In the genomic region with DNA sequence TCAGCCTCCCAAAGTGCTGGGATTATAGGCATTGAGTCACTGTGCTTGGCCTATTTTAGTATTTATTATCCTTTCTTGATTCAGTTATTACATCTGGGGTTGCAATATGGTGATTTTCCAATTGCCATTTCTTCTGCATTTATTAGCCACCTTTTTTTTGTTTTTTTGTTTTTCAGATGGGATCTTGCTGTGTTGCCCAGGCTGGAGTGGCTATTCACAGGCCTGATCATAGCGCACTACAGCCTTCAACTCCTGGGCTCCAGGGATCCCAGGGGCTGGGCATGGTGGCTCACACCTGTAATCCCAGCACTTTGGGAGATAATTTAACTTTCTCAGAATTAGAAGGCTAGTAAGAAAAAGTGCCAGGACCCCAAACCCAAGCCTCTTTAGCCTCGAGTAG, we compare ENCODE assay signal across 28 cellular contexts.
"Had no signal": no experiment of that assay in that cellular context is flagged by ENCODE, and none has a peak within 500 bp of the region (broad histone marks: within the 10 kb centered on the region; RNA-seq: fewer than 3 reads in every experiment).

No MANE protein-coding gene starts in this region.

- H3K4me1 Mint-ChIP-seq: naive thymus-derived CD8-positive, alpha-beta T cell; stimulated activated effector memory CD8-positive, alpha-beta T cell treated with anti-CD3 and anti-CD28 coated beads, Interleukin-12 subunit alpha, Interleukin-12 subunit beta, amount 100 ng/mL, for 72 hours; stimulated activated naive B cell treated with anti-CD40 and anti-IgM and Interleukin-4, amounts not matched to agents 10 μg/mL and 1 μg/mL and 100 μg/mL, for 72 hours had no signal

- H3K4me2 ChIP-seq: smooth muscle cell had no signal

- H3K27me3 Mint-ChIP-seq: naive thymus-derived CD8-positive, alpha-beta T cell; natural killer cell treated with Interleukin-12 subunit alpha and Interleukin-12 subunit beta and Interleukin-15 and Interleukin-18, amount 100 ng/mL, for 72 hours; stimulated activated naive B cell treated with anti-CD40 and anti-IgM and Interleukin-4, amounts not matched to agents 10 μg/mL and 1 μg/mL and 100 μg/mL, for 72 hours; stimulated activated naive CD8-positive, alpha-beta T cell treated with anti-CD3 and anti-CD28 coated beads, Interleukin-15, Interleukin-2, amounts not matched to agents 100 ng/mL and 50 ng/mL, for 24 hours had no signal

- H3K36me3 Mint-ChIP-seq: natural killer cell treated with Interleukin-12 subunit alpha and Interleukin-12 subunit beta and Interleukin-15 and Interleukin-18, amount 100 ng/mL, for 72 hours; stimulated activated effector memory CD8-positive, alpha-beta T cell treated with anti-CD3 and anti-CD28 coated beads, Interleukin-12 subunit alpha, Interleukin-12 subunit beta, amount 100 ng/mL, for 72 hours had no signal

- FAIRE-seq: pancreas, urothelium cell line had no signal

- H3K9me3 Mint-ChIP-seq: naive thymus-derived CD8-positive, alpha-beta T cell; natural killer cell treated with Interleukin-12 subunit alpha and Interleukin-12 subunit beta and Interleukin-15 and Interleukin-18, amount 100 ng/mL, for 72 hours; nephron progenitor cell; neural crest cell; stimulated activated effector memory CD8-positive, alpha-beta T cell treated with anti-CD3 and anti-CD28 coated beads, Interleukin-12 subunit alpha, Interleukin-12 subunit beta, amount 100 ng/mL, for 72 hours; stimulated activated naive B cell treated with anti-CD40 and anti-IgM and Interleukin-4, amounts not matched to agents 10 μg/mL and 1 μg/mL and 100 μg/mL, for 72 hours; stimulated activated naive CD8-positive, alpha-beta T cell treated with anti-CD3 and anti-CD28 coated beads, Interleukin-15, Interleukin-2, amounts not matched to agents 100 ng/mL and 50 ng/mL, for 24 hours had no signal

- H3K4me3 Mint-ChIP-seq: naive thymus-derived CD8-positive, alpha-beta T cell; natural killer cell treated with Interleukin-12 subunit alpha and Interleukin-12 subunit beta and Interleukin-15 and Interleukin-18, amount 100 ng/mL, for 72 hours; nephron progenitor cell; neural crest cell; stimulated activated effector memory CD8-positive, alpha-beta T cell treated with anti-CD3 and anti-CD28 coated beads, Interleukin-12 subunit alpha, Interleukin-12 subunit beta, amount 100 ng/mL, for 72 hours; stimulated activated naive B cell treated with anti-CD40 and anti-IgM and Interleukin-4, amounts not matched to agents 10 μg/mL and 1 μg/mL and 100 μg/mL, for 72 hours; stimulated activated naive CD8-positive, alpha-beta T cell treated with anti-CD3 and anti-CD28 coated beads, Interleukin-15, Interleukin-2, amounts not matched to agents 100 ng/mL and 50 ng/mL, for 24 hours had no signal

- H3K27ac Mint-ChIP-seq: naive thymus-derived CD8-positive, alpha-beta T cell; natural killer cell treated with Interleukin-12 subunit alpha and Interleukin-12 subunit beta and Interleukin-15 and Interleukin-18, amount 100 ng/mL, for 72 hours; nephron progenitor cell; stimulated activated effector memory CD8-positive, alpha-beta T cell treated with anti-CD3 and anti-CD28 coated beads, Interleukin-12 subunit alpha, Interleukin-12 subunit beta, amount 100 ng/mL, for 72 hours; stimulated activated naive B cell treated with anti-CD40 and anti-IgM and Interleukin-4, amounts not matched to agents 10 μg/mL and 1 μg/mL and 100 μg/mL, for 72 hours; stimulated activated naive CD8-positive, alpha-beta T cell treated with anti-CD3 and anti-CD28 coated beads, Interleukin-15, Interleukin-2, amounts not matched to agents 100 ng/mL and 50 ng/mL, for 24 hours had no signal

- ATAC-seq: naive thymus-derived CD8-positive, alpha-beta T cell; natural killer cell treated with Interleukin-12 subunit alpha and Interleukin-12 subunit beta and Interleukin-15 and Interleukin-18, amount 100 ng/mL, for 72 hours; pancreas; psoas muscle; right cardiac atrium; sciatic nerve; stimulated activated effector memory CD8-positive, alpha-beta T cell treated with anti-CD3 and anti-CD28 coated beads, Interleukin-12 subunit alpha, Interleukin-12 subunit beta, amount 100 ng/mL, for 72 hours; stimulated activated naive B cell treated with anti-CD40 and anti-IgM and Interleukin-4, amounts not matched to agents 10 μg/mL and 1 μg/mL and 100 μg/mL, for 72 hours had no signal

- DNase-seq: naive thymus-derived CD8-positive, alpha-beta T cell; nephron progenitor cell; nucleus accumbens; pancreas; psoas muscle; right cardiac atrium; spleen; stimulated activated CD4-positive, alpha-beta T cell treated with anti-CD3 and anti-CD28 coated beads, Interleukin-12 subunit alpha, Interleukin-12 subunit beta, amount 100 ng/mL, for 4 hours; stimulated activated CD4-positive, alpha-beta T cell treated with anti-CD3 and anti-CD28 coated beads, Interleukin-1b, Interleukin-23, amount 100 ng/mL, for 48 hours; stimulated activated CD4-positive, alpha-beta T cell treated with anti-CD3 and anti-CD28 coated beads, Interleukin-4, amount 100 ng/mL, for 1 hour; stimulated activated naive B cell treated with anti-CD40 and anti-IgM and Interleukin-4, amounts not matched to agents 10 μg/mL and 1 μg/mL and 100 μg/mL, for 72 hours; stimulated activated naive CD4-positive, alpha-beta T cell treated with Interleukin-2 at 50 U/mL for 16 hours; stomach; thyroid gland; trophoblast cell; upper lobe of left lung had no signal

- H3K9me3 ChIP-seq: neutrophil, pancreas, psoas muscle, spleen, stomach, thoracic aorta, thyroid gland, tibial nerve, upper lobe of left lung, vagina had no signal

- H3K27me3 ChIP-seq: neutrophil, pancreas, spleen, stomach, thyroid gland, tibial nerve, upper lobe of left lung, vagina had no signal

- H3K4me1 ChIP-seq: pancreas, spleen, stomach, thyroid gland, tibial nerve, upper lobe of left lung, vagina had no signal

- H3K36me3 ChIP-seq: vagina had no signal

- H3K27ac ChIP-seq: neutrophil, pancreas, psoas muscle, skin epidermis, spleen, stomach, thoracic aorta, thyroid gland, tibial nerve, upper lobe of left lung, vagina had no signal

- H3K4me3 ChIP-seq: pancreas, psoas muscle, skin epidermis, smooth muscle cell, spleen, stomach, thoracic aorta, thyroid gland, tibial nerve, upper lobe of left lung, vagina had no signal
